In genomic region chr1:82838066-82838465, GRCh38 we compare ENCODE assay signal across 16 cellular contexts.
DNase-seq lines count a peak whose midpoint lies in the region; TF ChIP-seq lines count a peak whose summit lies in the region.
"Had no signal": no experiment of that assay in that cellular context is flagged by ENCODE, and none has a peak within 500 bp of the region (broad histone marks: within the 10 kb centered on the region; RNA-seq: fewer than 3 reads in every experiment).

No MANE protein-coding gene starts in this region.

- DNase-seq in EH (ENCODE audit: low read depth) (peak; percentile 1), adipocyte (ENCODE audit: low read depth) (peak; percentile 57), fibroblast of pulmonary artery (ENCODE audit: low read depth) (peak; percentile 29), renal cortical epithelial cell (ENCODE audit: low read depth) (peak; percentile 90), hippocampal formation (lab: John Stamatoyannopoulos, UW) (no peak), GDM1 (lab: John Stamatoyannopoulos, UW) (no peak), epidermal melanocyte (ENCODE audit: insufficient read length, low spot score) (no peak), globus pallidus (ENCODE audit: low spot score) (no peak)
- DNase-seq: activated naive CD8-positive, alpha-beta T cell treated with anti-CD3 and anti-CD28 coated beads for 36 hours; activated T-cell treated with anti-CD3 and anti-CD28 coated beads for 4 hours; C1 segment of cervical spinal cord; esophagus squamous epithelium; NCI-H187; NCI-H524; PC-9; spleen had no signal

- H3K4me3 ChIP-seq in adipocyte (ENCODE audit: low read length): peak overlapping the region; percentile 38
- no peak overlapping the region for H3K4me3 ChIP-seq in fibroblast of pulmonary artery (replicated peaks; ENCODE audit: low read depth, low read length)
- H3K4me3 ChIP-seq: esophagus squamous epithelium, PC-9, spleen had no signal

- peaks cover 17% of the 10 kb centered on the region for H3K4me1 ChIP-seq in adipocyte (ENCODE audit: control insufficient read depth, insufficient read depth, low read length)
- H3K4me1 ChIP-seq: spleen had no signal

- TF ChIP-seq CTCF in fibroblast of pulmonary artery (IDR thresholded peaks at IDR 0.05; ENCODE audit: low read length, missing control alignments): no peak

- H3K9me3 ChIP-seq in adipocyte (ENCODE audit: control insufficient read depth, low read length): no peaks in the 10 kb centered on the region
- H3K9me3 ChIP-seq: esophagus squamous epithelium, spleen had no signal

- no peaks in the 10 kb centered on the region for H3K27me3 ChIP-seq in adipocyte (replicated peaks; ENCODE audit: control insufficient read depth, insufficient read depth, low read length)
- H3K27me3 ChIP-seq: esophagus squamous epithelium, spleen had no signal

- peak overlapping the region; percentile 44 for H3K9ac ChIP-seq in adipocyte (ENCODE audit: low read length)

- no peaks in the 10 kb centered on the region for H3K36me3 ChIP-seq in adipocyte (ENCODE audit: control insufficient read depth, insufficient read depth, low read length, severe bottlenecking)
- H3K36me3 ChIP-seq: esophagus squamous epithelium, spleen had no signal

Comparison
In these comparisons a context has a peak if more than half of its experiments do, and no peak if none do; other contexts are left out.
1. DNase-seq: peak in EH (single experiment), adipocyte (single experiment), fibroblast of pulmonary artery (single experiment) and renal cortical epithelial cell (single experiment); none in hippocampal formation (0 of 2), GDM1 (single experiment), epidermal melanocyte (single experiment) and globus pallidus (single experiment).